ENCODE assay signal across 1 cellular context in genomic region chr5:177490992-177491391, GRCh38.
TF ChIP-seq lines count a peak whose summit lies in the region.

No MANE protein-coding gene starts in this region.

TF ChIP-seq in A549, 52 proteins besides CTCF, POLR2A, EP300 and RAD21 (continued from another document):
- no peak for TF ChIP-seq MAX (IDR thresholded peaks at IDR 0.05)
- no peak for TF ChIP-seq NR3C1 (IDR thresholded peaks at IDR 0.05)
- TF ChIP-seq GATA3 (IDR thresholded peaks at IDR 0.05; ENCODE audit: borderline replicate concordance), result no peak
